Comparison of ENCODE assay signal across 19 cellular contexts in the genomic region with DNA sequence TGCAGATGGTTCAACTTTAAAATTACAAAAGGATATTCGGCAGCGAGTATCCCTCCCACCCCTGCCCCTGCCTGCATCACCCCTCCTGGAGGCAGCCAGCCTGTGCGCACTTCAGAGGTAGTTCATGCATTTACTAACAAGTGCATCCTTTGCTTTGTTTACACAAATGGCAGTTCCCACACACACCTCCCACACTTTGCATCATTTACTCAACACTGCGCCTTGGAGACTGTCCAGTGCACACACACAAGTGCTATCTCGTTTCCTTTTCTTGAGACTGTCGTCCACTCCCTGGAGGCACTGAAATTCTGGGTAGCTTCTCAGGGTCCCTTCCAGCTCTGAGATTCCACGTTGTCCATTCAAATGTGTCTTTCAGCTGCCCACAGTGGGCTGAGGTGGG. TPM values are rescaled to one million over a fixed set of nuclear protein-coding genes. Genes with fewer than 3 reads are reported as not detected.
DNase-seq lines count a peak whose midpoint lies in the region; ATAC-seq, FAIRE-seq and TF ChIP-seq lines count a peak whose summit lies in the region.
"Had no signal": no experiment of that assay in that cellular context is flagged by ENCODE, and none has a peak within 500 bp of the region (broad histone marks: within the 10 kb centered on the region; RNA-seq: fewer than 3 reads in every experiment).

No MANE protein-coding gene starts in this region.

- H3K36me3 Mint-ChIP-seq in CD4-positive, alpha-beta memory T cell: no peaks in the 10 kb centered on the region
- no peaks in the 10 kb centered on the region for H3K36me3 Mint-ChIP-seq in activated T-cell treated with anti-CD3 and anti-CD28 coated beads, Interleukin-2, amount 50 U/mL, for 4 hours (ENCODE audit: insufficient read depth)
- H3K36me3 Mint-ChIP-seq: T-cell had no signal

- no peaks in the 10 kb centered on the region for H3K9me3 Mint-ChIP-seq in CD4-positive, alpha-beta memory T cell
- no peaks in the 10 kb centered on the region for H3K9me3 Mint-ChIP-seq in activated T-cell treated with anti-CD3 and anti-CD28 coated beads, Interleukin-2, amount 50 U/mL, for 4 hours
- H3K9me3 Mint-ChIP-seq: T-cell had no signal

- H3K27ac Mint-ChIP-seq in CD4-positive, alpha-beta memory T cell: no peak overlapping the region
- H3K27ac Mint-ChIP-seq: T-cell had no signal

- ATAC-seq in A549: no peak
- no peak for ATAC-seq in GM18868 (IDR thresholded peaks at IDR 0.05; ENCODE audit: unreplicated experiment)
- no peak for ATAC-seq in activated T-cell treated with anti-CD3 and anti-CD28 coated beads, Interleukin-2, amount 50 U/mL, for 4 hours
- ATAC-seq: T-cell had no signal

- TF ChIP-seq CTCF in A549 (IDR thresholded peaks at IDR 0.05) (no peak), HEK293 (tag by site-specific recombination; IDR thresholded peaks at IDR 0.05) (no peak), bronchial epithelial cell (IDR thresholded peaks at IDR 0.05; ENCODE audit: insufficient read depth, low read length, severe bottlenecking) (no peak)

- DNase-seq in A549 (ENCODE audit: low read depth in 1 of 2, low spot score in 1 of 2) (peak in 1 of 2 experiments; percentile 19), NCI-H345 (lab: John Stamatoyannopoulos, UW) (peak; percentile 83), bronchial epithelial cell (ENCODE audit: low read depth) (peak; percentile 11)
- DNase-seq in CD4-positive, alpha-beta memory T cell: no peak
- no peak for DNase-seq in activated T-cell treated with anti-CD3 and anti-CD28 coated beads, Interleukin-2, amount 50 U/mL, for 4 hours
- DNase-seq: C1 segment of cervical spinal cord, NCI-H1417 treated with DMSO at 0.1 percent for 48 hours, NCI-H2171, NCI-H524 treated with DMSO at 0.1 percent for 48 hours, SHP77, SK-N-SH, T-cell had no signal

- H3K9me3 ChIP-seq in A549 (no peaks in the 10 kb centered on the region), HEK293 (ENCODE audit: control insufficient read depth, insufficient read depth, low read depth, low read length) (no peaks in the 10 kb centered on the region)
- no peaks in the 10 kb centered on the region for H3K9me3 ChIP-seq in CD4-positive, alpha-beta memory T cell (ENCODE audit: control insufficient read depth in 1 of 2, low read length in 2 of 2)
- H3K9me3 ChIP-seq: SK-N-SH had no signal

- no peaks in the 10 kb centered on the region for H3K4me1 Mint-ChIP-seq in CD4-positive, alpha-beta memory T cell
- no peaks in the 10 kb centered on the region for H3K4me1 Mint-ChIP-seq in activated T-cell treated with anti-CD3 and anti-CD28 coated beads, Interleukin-2, amount 50 U/mL, for 4 hours (ENCODE audit: low read depth)
- H3K4me1 Mint-ChIP-seq: T-cell had no signal

- FAIRE-seq in A549 (lab: Jason Lieb, UNC) (no peak), bronchial epithelial cell (lab: Jason Lieb, UNC) (peak; percentile 88)
- FAIRE-seq: GM19239 had no signal

- 79% methylated on average over 7 of the region's 7 CpGs for WGBS in A549 (ENCODE audit: missing lambda C conversion rate)

- POLR2A ChIA-PET in A549 (lab: Yijun Ruan, JAX): no interaction called here
- POLR2A ChIA-PET in HEK293 (lab: Yijun Ruan, JAX): no interaction called here
- POLR2A ChIA-PET in CD4-positive, alpha-beta memory T cell (lab: Charles Lee; ENCODE audit: partially characterized antibody): no interaction called here

- TF ChIP-seq EP300 in A549 (IDR thresholded peaks at IDR 0.05): no peak

- H3K27me3 ChIP-seq in bronchial epithelial cell (ENCODE audit: control insufficient read depth, insufficient read depth, low read length): no peaks in the 10 kb centered on the region
- no peaks in the 10 kb centered on the region for H3K27me3 ChIP-seq in CD4-positive, alpha-beta memory T cell (ENCODE audit: insufficient read depth, low read length)

- no peak overlapping the region for H3K4me3 ChIP-seq in A549
- no peak overlapping the region for H3K4me3 ChIP-seq in HEK293 (ENCODE audit: low read depth, low read length)
- no peak overlapping the region for H3K4me3 ChIP-seq in bronchial epithelial cell (ENCODE audit: low read depth, low read length)
- H3K4me3 ChIP-seq in CD4-positive, alpha-beta memory T cell (ENCODE audit: low read length in 2 of 2): no peak overlapping the region

- intact Hi-C loops in CD4-positive, alpha-beta memory T cell (cut with micrococcal nuclease): no loop called here

- H3K27ac ChIP-seq in A549 (peak overlapping the region; percentile 86 to 89), HEK293 (ENCODE audit: extremely low read depth, low read depth, low read length) (no peak overlapping the region)
- no peak overlapping the region for H3K27ac ChIP-seq in CD4-positive, alpha-beta memory T cell (ENCODE audit: low read depth, low read length)

- TF ChIP-seq POLR2A in A549 (IDR thresholded peaks at IDR 0.05; ENCODE audit: low read length): no peak

- peak overlapping the region; percentile 27; the same call in 1 of the 3 replicates for H3K4me2 ChIP-seq in A549
- H3K4me2 ChIP-seq: SK-N-SH had no signal

- peaks cover 7 to 10% of the 10 kb centered on the region in 2 donors for H3K27me3 Mint-ChIP-seq in CD4-positive, alpha-beta memory T cell
- peaks cover 5% of the 10 kb centered on the region for H3K27me3 Mint-ChIP-seq in activated T-cell treated with anti-CD3 and anti-CD28 coated beads, Interleukin-2, amount 50 U/mL, for 4 hours (ENCODE audit: low read depth)

- H3K4me3 Mint-ChIP-seq in CD4-positive, alpha-beta memory T cell: no peak overlapping the region
- H3K4me3 Mint-ChIP-seq in activated T-cell treated with anti-CD3 and anti-CD28 coated beads, Interleukin-2, amount 50 U/mL, for 4 hours: no peak overlapping the region
- H3K4me3 Mint-ChIP-seq: T-cell had no signal

- H3K36me3 ChIP-seq in HEK293 (ENCODE audit: control insufficient read depth in 2 of 2, insufficient read depth in 1 of 2, low read length in 2 of 2) (no peaks in the 10 kb centered on the region), bronchial epithelial cell (ENCODE audit: control insufficient read depth, insufficient read depth, low read length) (no peaks in the 10 kb centered on the region)
- no peaks in the 10 kb centered on the region for H3K36me3 ChIP-seq in CD4-positive, alpha-beta memory T cell (ENCODE audit: insufficient read depth, low read length)

- H3K4me1 ChIP-seq in A549 (peaks cover 39% of the 10 kb centered on the region), HEK293 (ENCODE audit: control insufficient read depth, insufficient read depth, low read length) (no peaks in the 10 kb centered on the region)
- H3K4me1 ChIP-seq in CD4-positive, alpha-beta memory T cell (ENCODE audit: insufficient read depth, low read length): no peaks in the 10 kb centered on the region

- CTCF ChIA-PET in A549 (lab: Yijun Ruan, JAX): no interaction called here
- CTCF ChIA-PET in HEK293 (lab: Yijun Ruan, JAX): no interaction called here
- CTCF ChIA-PET in CD4-positive, alpha-beta memory T cell (lab: Charles Lee; ENCODE audit: partially characterized antibody): no interaction called here

- no peak for TF ChIP-seq RAD21 in A549 (conservative IDR thresholded peaks at IDR 0.05 in 1 of 2, IDR thresholded peaks at IDR 0.05 in 1 of 2)

TF ChIP-seq in A549, 52 proteins besides CTCF, POLR2A, EP300 and RAD21 (continues in another document):
- no peak for TF ChIP-seq NFE2L2 (conservative IDR thresholded peaks at IDR 0.05; ENCODE audit: low read length)

TF ChIP-seq in HEK293, 187 proteins besides CTCF, POLR2A, EP300 and RAD21:
- TF ChIP-seq, protein P1, sequence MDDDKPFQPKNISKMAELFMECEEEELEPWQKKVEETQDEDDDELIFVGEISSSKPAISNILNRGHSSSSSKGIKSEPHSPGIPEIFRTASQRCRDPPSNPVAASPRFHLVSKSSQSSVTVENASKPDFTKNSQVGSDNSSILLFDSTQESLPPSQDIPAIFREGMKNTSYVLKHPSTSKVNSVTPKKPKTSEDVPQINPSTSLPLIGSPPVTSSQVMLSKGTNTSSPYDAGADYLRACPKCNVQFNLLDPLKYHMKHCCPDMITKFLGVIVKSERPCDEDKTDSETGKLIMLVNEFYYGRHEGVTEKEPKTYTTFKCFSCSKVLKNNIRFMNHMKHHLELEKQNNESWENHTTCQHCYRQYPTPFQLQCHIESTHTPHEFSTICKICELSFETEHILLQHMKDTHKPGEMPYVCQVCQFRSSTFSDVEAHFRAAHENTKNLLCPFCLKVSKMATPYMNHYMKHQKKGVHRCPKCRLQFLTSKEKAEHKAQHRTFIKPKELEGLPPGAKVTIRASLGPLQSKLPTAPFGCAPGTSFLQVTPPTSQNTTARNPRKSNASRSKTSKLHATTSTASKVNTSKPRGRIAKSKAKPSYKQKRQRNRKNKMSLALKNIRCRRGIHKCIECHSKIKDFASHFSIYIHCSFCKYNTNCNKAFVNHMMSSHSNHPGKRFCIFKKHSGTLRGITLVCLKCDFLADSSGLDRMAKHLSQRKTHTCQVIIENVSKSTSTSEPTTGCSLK (tag by site-specific recombination; IDR thresholded peaks at IDR 0.05): no peak
- TF ChIP-seq SETDB1 (IDR thresholded peaks at IDR 0.05; ENCODE audit: insufficient read length, low read length): no peak
- TF ChIP-seq, protein P2, sequence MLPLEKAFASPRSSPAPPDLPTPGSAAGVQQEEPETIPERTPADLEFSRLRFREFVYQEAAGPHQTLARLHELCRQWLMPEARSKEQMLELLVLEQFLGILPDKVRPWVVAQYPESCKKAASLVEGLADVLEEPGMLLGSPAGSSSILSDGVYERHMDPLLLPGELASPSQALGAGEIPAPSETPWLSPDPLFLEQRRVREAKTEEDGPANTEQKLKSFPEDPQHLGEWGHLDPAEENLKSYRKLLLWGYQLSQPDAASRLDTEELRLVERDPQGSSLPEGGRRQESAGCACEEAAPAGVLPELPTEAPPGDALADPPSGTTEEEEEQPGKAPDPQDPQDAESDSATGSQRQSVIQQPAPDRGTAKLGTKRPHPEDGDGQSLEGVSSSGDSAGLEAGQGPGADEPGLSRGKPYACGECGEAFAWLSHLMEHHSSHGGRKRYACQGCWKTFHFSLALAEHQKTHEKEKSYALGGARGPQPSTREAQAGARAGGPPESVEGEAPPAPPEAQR (tag by site-specific recombination; IDR thresholded peaks at IDR 0.05): no peak
- TF ChIP-seq ZNF549 (tag by site-specific recombination; IDR thresholded peaks at IDR 0.05): no peak
- TF ChIP-seq ZFHX2 (tag by site-specific recombination; conservative IDR thresholded peaks at IDR 0.05): peak; percentile 57

RNA-seq across cellular contexts. Expression of a gene that starts 53.1 kb away (rescaled TPM):
- polyA plus RNA-seq in A549 (2011; rRNA removed) (2.9 and 3.6 TPM in 2 replicates), A549 (2017; fragmentation: RNase III; extraction: RNeasy Plus Mini Kit Qiagen cat#74134 plus additional on column Dnase treatment) (0.52 to 1.2 TPM (median 0.77 TPM) in 3 replicates)
- 0.65 TPM in 2 replicates for polyA plus RNA-seq in A549 (2012; cell fraction: cytosol; rRNA removed)
- polyA plus RNA-seq in A549 (2012; cell fraction: nucleus; rRNA removed): 0.51 and 0.58 TPM in 2 replicates
- 1.8 and 2.4 TPM in 2 replicates for polyA minus RNA-seq in A549 (2011; rRNA and poly(A)+ RNA removed)
- not detected in 2 replicates for total RNA-seq in bronchial epithelial cell
- total RNA-seq in CD4-positive, alpha-beta memory T cell: not detected
- polyA plus RNA-seq in CD4-positive, alpha-beta memory T cell: not detected
- not detected for total RNA-seq in activated T-cell treated with anti-CD3 and anti-CD28 coated beads, Interleukin-2, amount 50 U/mL, for 4 hours
- total RNA-seq: A673, H4, HT1080, LHCN-M2, T-cell had no signal
- polyA plus RNA-seq: SK-N-SH had no signal

Comparison
In these comparisons a context has a peak if more than half of its experiments do, and no peak if none do; other contexts are left out.
1. DNase-seq: peak in NCI-H345 (single experiment) and bronchial epithelial cell (single experiment); none in CD4-positive, alpha-beta memory T cell (0 of 5) and activated T-cell treated with anti-CD3 and anti-CD28 coated beads, Interleukin-2, amount 50 U/mL, for 4 hours (single experiment).
2. H3K27ac ChIP-seq: peak in A549 (2 of 2); none in HEK293 (single experiment) and CD4-positive, alpha-beta memory T cell (single experiment).